In genomic region chr15:53811530-53811929, GRCh38 we compare ENCODE assay signal across 11 cellular contexts. TPM values are rescaled to one million over a fixed set of nuclear protein-coding genes. Genes with fewer than 3 reads are reported as not detected.
DNase-seq lines count a peak whose midpoint lies in the region; TF ChIP-seq lines count a peak whose summit lies in the region.
"Had no signal": no experiment of that assay in that cellular context is flagged by ENCODE, and none has a peak within 500 bp of the region (broad histone marks: within the 10 kb centered on the region; RNA-seq: fewer than 3 reads in every experiment).

No MANE protein-coding gene starts in this region.

- H3K36me3 ChIP-seq in adipocyte (ENCODE audit: control insufficient read depth, insufficient read depth, low read length, severe bottlenecking) (no peaks in the 10 kb centered on the region), mucosa of stomach (ENCODE audit: control insufficient read depth, insufficient read depth, low read length) (no peaks in the 10 kb centered on the region)
- H3K36me3 ChIP-seq: SJSA1 had no signal

- intact Hi-C loops in activated CD4-positive, alpha-beta memory T cell treated with anti-CD3 and anti-CD28 coated beads for 36 hours (cut with micrococcal nuclease) = no loop called here

- peaks cover 3% of the 10 kb centered on the region for H3K4me1 Mint-ChIP-seq in activated CD4-positive, alpha-beta memory T cell treated with anti-CD3 and anti-CD28 coated beads for 36 hours (ENCODE audit: low read depth)

- H3K9ac ChIP-seq in adipocyte (ENCODE audit: low read length) (no peak overlapping the region), mucosa of stomach (ENCODE audit: low read length) (peak overlapping the region; percentile 28)

- DNase-seq in DMS 273 (lab: John Stamatoyannopoulos, UW; ENCODE audit: unreplicated experiment) (peak; percentile 0), DMS 273 treated with DMSO at 0.1 percent for 48 hours (lab: John Stamatoyannopoulos, UW) (no peak), LoVo (ENCODE audit: low spot score) (peak; percentile 46), adipocyte (ENCODE audit: low read depth) (peak; percentile 6), GM10248 (ENCODE audit: extremely low spot score) (no peak)
- no peak for DNase-seq in activated CD4-positive, alpha-beta T cell treated with anti-CD3 and anti-CD28 coated beads, Interleukin-2, amount 50 U/mL, for 48 hours
- DNase-seq in activated CD4-positive, alpha-beta memory T cell treated with anti-CD3 and anti-CD28 coated beads for 36 hours = no peak
- DNase-seq: 8988T had no signal

- H3K36me3 Mint-ChIP-seq in activated CD4-positive, alpha-beta memory T cell treated with anti-CD3 and anti-CD28 coated beads for 36 hours = no peaks in the 10 kb centered on the region

- no peak for TF ChIP-seq CTCF in GM10248 (IDR thresholded peaks at IDR 0.05; ENCODE audit: control extremely low read depth, extremely low read depth, low read depth, missing control alignments)

- no peaks in the 10 kb centered on the region for H3K9me3 Mint-ChIP-seq in activated CD4-positive, alpha-beta memory T cell treated with anti-CD3 and anti-CD28 coated beads for 36 hours

- no peak overlapping the region for H3K4me3 Mint-ChIP-seq in activated CD4-positive, alpha-beta memory T cell treated with anti-CD3 and anti-CD28 coated beads for 36 hours

- H3K27me3 Mint-ChIP-seq in activated CD4-positive, alpha-beta memory T cell treated with anti-CD3 and anti-CD28 coated beads for 36 hours = peaks cover 3% of the 10 kb centered on the region

- H3K27me3 ChIP-seq in adipocyte (replicated peaks; ENCODE audit: control insufficient read depth, insufficient read depth, low read length) (peaks cover 5% of the 10 kb centered on the region), mucosa of stomach (ENCODE audit: control insufficient read depth, insufficient read depth, low read length) (no peaks in the 10 kb centered on the region)
- H3K27me3 ChIP-seq: SJSA1 had no signal

- POLR2A ChIA-PET in GM10248 (lab: Yijun Ruan, JAX) = no interaction called here
- POLR2A ChIA-PET in activated CD4-positive, alpha-beta memory T cell treated with anti-CD3 and anti-CD28 coated beads for 36 hours (lab: Charles Lee) = no interaction called here

- no peak overlapping the region for H3K4me3 ChIP-seq in adipocyte (ENCODE audit: low read length)
- H3K4me3 ChIP-seq in mucosa of stomach (ENCODE audit: low read length) = no peak overlapping the region
- H3K4me3 ChIP-seq: SJSA1, skin epidermis had no signal

- H3K27ac Mint-ChIP-seq in activated CD4-positive, alpha-beta memory T cell treated with anti-CD3 and anti-CD28 coated beads for 36 hours = no peak overlapping the region

- H3K4me1 ChIP-seq in adipocyte (ENCODE audit: control insufficient read depth, insufficient read depth, low read length) (no peaks in the 10 kb centered on the region), mucosa of stomach (ENCODE audit: control insufficient read depth, insufficient read depth, low read length) (no peaks in the 10 kb centered on the region)
- H3K4me1 ChIP-seq: SJSA1 had no signal

- CTCF ChIA-PET in GM10248 (lab: Yijun Ruan, JAX) = interaction anchor here (1.2 to 1.4 kb wide), 2 partner anchors 15 to 20 kb away, joined by 3 to 4 read pairs; no protein-coding TSS in a partner anchor
- CTCF ChIA-PET in activated CD4-positive, alpha-beta memory T cell treated with anti-CD3 and anti-CD28 coated beads for 36 hours (lab: Charles Lee) = no interaction called here

- H3K9me3 ChIP-seq in adipocyte (ENCODE audit: control insufficient read depth, low read length) (no peaks in the 10 kb centered on the region), mucosa of stomach (ENCODE audit: control insufficient read depth, low read length) (no peaks in the 10 kb centered on the region)
- H3K9me3 ChIP-seq: SJSA1 had no signal

RNA-seq across cellular contexts. Expression of gene WDR72, which starts 52.1 kb away (rescaled TPM):
- not detected for total RNA-seq in activated CD4-positive, alpha-beta memory T cell treated with anti-CD3 and anti-CD28 coated beads for 36 hours
- total RNA-seq: SJSA1 had no signal

Comparison
In these comparisons a context has a peak if more than half of its experiments do, and no peak if none do; other contexts are left out.
1. DNase-seq: peak in DMS 273 (single experiment), LoVo (single experiment) and adipocyte (single experiment); none in DMS 273 treated with DMSO at 0.1 percent for 48 hours (single experiment), GM10248 (single experiment), activated CD4-positive, alpha-beta T cell treated with anti-CD3 and anti-CD28 coated beads, Interleukin-2, amount 50 U/mL, for 48 hours (0 of 2) and activated CD4-positive, alpha-beta memory T cell treated with anti-CD3 and anti-CD28 coated beads for 36 hours (single experiment).